ENCODE assay signal across 8 cellular contexts in genomic region chr7:5423844-5424688, GRCh38. TPM values are rescaled to one million over a fixed set of nuclear protein-coding genes. Genes with fewer than 3 reads are reported as not detected.
DNase-seq lines count a peak whose midpoint lies in the region; ATAC-seq and TF ChIP-seq lines count a peak whose summit lies in the region.

No MANE protein-coding gene starts in this region.

- ATAC-seq in psoas muscle, result peak; percentile 18 to 55 (median 30)
- no peak for ATAC-seq in GM21825 (IDR thresholded peaks at IDR 0.05; ENCODE audit: unreplicated experiment)

- peak overlapping the region; percentile 67 for H3K4me3 Mint-ChIP-seq in activated naive CD4-positive, alpha-beta T cell treated with anti-CD3 and anti-CD28 coated beads for 36 hours

- peaks cover 5% of the 10 kb centered on the region; the same call in 1 of the 2 replicates for H3K36me3 ChIP-seq in SJCRH30
- no peaks in the 10 kb centered on the region for H3K36me3 ChIP-seq in psoas muscle (ENCODE audit: insufficient read depth in 1 of 2, low read depth in 1 of 2)

- H3K4me1 Mint-ChIP-seq in activated naive CD4-positive, alpha-beta T cell treated with anti-CD3 and anti-CD28 coated beads for 36 hours (ENCODE audit: low read depth), result peaks cover 43% of the 10 kb centered on the region

- H3K27me3 ChIP-seq in SJCRH30, result no peaks in the 10 kb centered on the region
- no peaks in the 10 kb centered on the region for H3K27me3 ChIP-seq in psoas muscle (ENCODE audit: insufficient read depth in 3 of 3, low read length in 2 of 3)

- H3K4me1 ChIP-seq in SJCRH30, result peaks cover 14% of the 10 kb centered on the region
- H3K4me1 ChIP-seq in psoas muscle, result peaks cover 8% of the 10 kb centered on the region

- in situ Hi-C loops in T47D (cut with HindIII; ENCODE audit: low pct_unique_long_range_greater_than_20kb, low sequenced_read_pairs), result no loop called here

- no peaks in the 10 kb centered on the region for H3K9me3 Mint-ChIP-seq in activated naive CD4-positive, alpha-beta T cell treated with anti-CD3 and anti-CD28 coated beads for 36 hours

- no peaks in the 10 kb centered on the region for H3K36me3 Mint-ChIP-seq in activated naive CD4-positive, alpha-beta T cell treated with anti-CD3 and anti-CD28 coated beads for 36 hours (ENCODE audit: low read depth)

- H3K27ac ChIP-seq in SJCRH30 (peak overlapping the region; percentile 95), psoas muscle (peak overlapping the region; percentile 100)

- H3K9me3 ChIP-seq in SJCRH30 (replicated peaks) (no peaks in the 10 kb centered on the region), psoas muscle (no peaks in the 10 kb centered on the region)

- intact Hi-C loops in activated naive CD4-positive, alpha-beta T cell treated with anti-CD3 and anti-CD28 coated beads for 36 hours (cut with micrococcal nuclease), result loop anchor here (1.0 to 5.0 kb wide), 3 partner anchors 27 to 278 kb away; no protein-coding TSS in a partner anchor
- intact Hi-C loops in psoas muscle (cut with DNase I), result no loop called here

- WGBS in psoas muscle, 3 donors, result 0 to 1% (median 1%) methylated on average over 53 to 56 of the region's 56 CpGs

- peak overlapping the region; percentile 97 for H3K4me3 ChIP-seq in SJCRH30
- peak overlapping the region; percentile 99 for H3K4me3 ChIP-seq in psoas muscle

- TF ChIP-seq CTCF in psoas muscle (IDR thresholded peaks at IDR 0.05), result no peak

- CTCF ChIA-PET in activated naive CD4-positive, alpha-beta T cell treated with anti-CD3 and anti-CD28 coated beads for 36 hours (lab: Charles Lee), result interaction anchor here (0.8 kb wide), 1 partner anchor 27 kb away, joined by 3 read pairs; no protein-coding TSS in a partner anchor

- peaks cover 64% of the 10 kb centered on the region for H3K27me3 Mint-ChIP-seq in activated naive CD4-positive, alpha-beta T cell treated with anti-CD3 and anti-CD28 coated beads for 36 hours (ENCODE audit: low read depth)

- DNase-seq in activated naive CD4-positive, alpha-beta T cell treated with anti-CD3 and anti-CD28 coated beads for 36 hours, result peak; percentile 62
- no peak for DNase-seq in activated naive CD4-positive, alpha-beta T cell (lab: John Stamatoyannopoulos, UW)
- DNase-seq in NCI-H1092 treated with DMSO at 0.1 percent for 48 hours (lab: John Stamatoyannopoulos, UW), result peak; percentile 99
- DNase-seq in SJCRH30, result peak; percentile 98 to 100
- peak; percentile 84 to 100 for DNase-seq in T47D (ENCODE audit: low read depth in 1 of 2, low spot score in 1 of 2)
- peak; percentile 89 for DNase-seq in iPS DF 19.7 (ENCODE audit: low read depth, low spot score)
- peak; percentile 95 to 96 for DNase-seq in psoas muscle

- H3K27ac Mint-ChIP-seq in activated naive CD4-positive, alpha-beta T cell treated with anti-CD3 and anti-CD28 coated beads for 36 hours, result peak overlapping the region; percentile 24

RNA-seq across cellular contexts. Expression of gene TNRC18, which starts 0.4 kb away (rescaled TPM):
- 10 to 100 TPM; 36.0 to 43.8 TPM for total RNA-seq in activated naive CD4-positive, alpha-beta T cell treated with anti-CD3 and anti-CD28 coated beads for 36 hours
- total RNA-seq in SJCRH30 (2014; rRNA removed; shearing (Covaris generic)), result 24.5 and 31.1 TPM in 2 replicates
- 10 to 100 TPM; 18.5 to 27.9 (median 23.8) TPM for total RNA-seq in psoas muscle
- 10 to 100 TPM in 1 of 3 donors, 1 to 10 TPM in 2; 5.9 to 15.8 (median 7.3) TPM for polyA plus RNA-seq in psoas muscle

Comparison
In these comparisons a context has a peak if more than half of its experiments do, and no peak if none do; other contexts are left out.
1. DNase-seq: peak in activated naive CD4-positive, alpha-beta T cell treated with anti-CD3 and anti-CD28 coated beads for 36 hours (single experiment), NCI-H1092 treated with DMSO at 0.1 percent for 48 hours (single experiment), SJCRH30 (2 of 2), T47D (2 of 2), iPS DF 19.7 (single experiment) and psoas muscle (2 of 2); none in activated naive CD4-positive, alpha-beta T cell (0 of 4).